21 cellular contexts compared by ENCODE assay signal in the genomic region with DNA sequence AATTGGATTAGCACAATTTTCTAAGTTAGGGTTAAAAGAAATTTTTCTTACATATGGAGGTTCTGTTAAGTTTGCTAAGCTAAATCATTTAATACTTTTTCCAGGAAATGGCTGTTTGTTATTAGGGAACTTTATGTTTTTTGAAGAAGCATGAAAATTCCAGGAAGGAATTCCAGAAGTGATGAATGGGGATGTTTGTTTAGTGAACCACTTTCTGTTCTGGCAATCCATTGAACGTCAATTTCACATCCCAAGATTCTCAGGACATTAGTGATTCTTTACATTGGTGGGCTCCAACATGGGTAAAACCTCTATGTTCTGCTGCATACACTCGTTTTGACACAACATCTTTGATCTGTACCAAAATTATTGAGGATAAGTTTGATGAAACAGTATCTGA.
DNase-seq lines count a peak whose midpoint lies in the region; ATAC-seq, FAIRE-seq and TF ChIP-seq lines count a peak whose summit lies in the region.
"Had no signal": no experiment of that assay in that cellular context is flagged by ENCODE, and none has a peak within 500 bp of the region (broad histone marks: within the 10 kb centered on the region; RNA-seq: fewer than 3 reads in every experiment).

No MANE protein-coding gene starts in this region.

- peak overlapping the region in 1 of 2 experiments; percentile 43; a peak in 1 of 4 replicates for H4K8ac ChIP-seq in IMR-90 (ENCODE audit: low read depth in 2 of 2, low read length in 2 of 2)

- no peak overlapping the region for H3K23ac ChIP-seq in IMR-90 (ENCODE audit: low read depth, low read length)

- FAIRE-seq in kidney (lab: Jason Lieb, UNC): no peak

- H3K9me3 ChIP-seq in IMR-90 (ENCODE audit: control insufficient read depth, insufficient read depth, low read length): no peaks in the 10 kb centered on the region; the same call in 1 of the 2 replicates
- H3K9me3 ChIP-seq in osteoblast (ENCODE audit: low read depth, low read length): no peaks in the 10 kb centered on the region
- peaks cover 0 to 25% (median 13%) of the 10 kb centered on the region in 8 donors for H3K9me3 ChIP-seq in spleen
- no peaks in the 10 kb centered on the region for H3K9me3 ChIP-seq in kidney (ENCODE audit: control insufficient read depth in 1 of 2, low read length in 2 of 2)
- H3K9me3 ChIP-seq: HAP-1, MG63, Peyer's patch had no signal

- H3K36me3 Mint-ChIP-seq in chondrocyte (ENCODE audit: low read depth): peaks cover 7% of the 10 kb centered on the region

- intact Hi-C loops in IMR-90 (cut with micrococcal nuclease) (loop anchor here (10.0 kb wide), 2 partner anchors 287 to 493 kb away; no protein-coding TSS in a partner anchor), spleen (cut with DNase I; ENCODE audit: low total_unique reads) (no loop called here), kidney (cut with DNase I) (no loop called here)

- CTCF ChIA-PET in IMR-90 (lab: Yijun Ruan, JAX): no interaction called here

- no peak overlapping the region for H3K56ac ChIP-seq in IMR-90 (ENCODE audit: extremely low read depth, insufficient read depth, low read length)

- no peak overlapping the region for H2AK9ac ChIP-seq in IMR-90 (replicated peaks; ENCODE audit: low read depth, low read length, poor library complexity)

- no peak for ATAC-seq in IMR-90 (ENCODE audit: low read depth)
- ATAC-seq in HG03521 (IDR thresholded peaks at IDR 0.05; ENCODE audit: unreplicated experiment): no peak
- ATAC-seq: SK-N-SH treated with all-trans-retinoic acid at 6 μM for 48 hours had no signal

- H3K4me3 ChIP-seq in AG10803 (ENCODE audit: low read length) (no peak overlapping the region), IMR-90 (ENCODE audit: insufficient read depth, low read depth, low read length) (no peak overlapping the region), osteoblast (ENCODE audit: insufficient read depth, low read length) (no peak overlapping the region), spleen (no peak overlapping the region), kidney (ENCODE audit: low read length in 2 of 2) (no peak overlapping the region)
- H3K4me3 ChIP-seq: HAP-1, MG63, Peyer's patch had no signal

- no peak for TF ChIP-seq RAD21 in IMR-90 (IDR thresholded peaks at IDR 0.05; ENCODE audit: low read length)

- H2BK5ac ChIP-seq in IMR-90 (ENCODE audit: low read depth, low read length, poor library complexity, severe bottlenecking): no peak overlapping the region

- H4K20me1 ChIP-seq in IMR-90 (ENCODE audit: insufficient read depth, low read length) (no peaks in the 10 kb centered on the region), osteoblast (ENCODE audit: insufficient read depth, low read length) (no peaks in the 10 kb centered on the region)

- H2BK120ac ChIP-seq in IMR-90 (ENCODE audit: low read depth, low read length): peak overlapping the region; percentile 71; the same call in 1 of the 2 replicates

- H3K14ac ChIP-seq in IMR-90 (replicated peaks; ENCODE audit: low read depth, low read length): no peak overlapping the region; the same call in 1 of the 2 replicates

- H4K5ac ChIP-seq in IMR-90 (ENCODE audit: low read depth, low read length): no peak overlapping the region; the same call in 1 of the 2 replicates

- H3K4ac ChIP-seq in IMR-90 (ENCODE audit: low read depth, low read length): no peak overlapping the region; the same call in 1 of the 2 replicates

- peak overlapping the region; percentile 82 for H2BK20ac ChIP-seq in IMR-90 (ENCODE audit: low read depth, low read length)

- TF ChIP-seq POLR2A in IMR-90 (IDR thresholded peaks at IDR 0.05; ENCODE audit: low read depth, low read length) (no peak), spleen (IDR thresholded peaks at IDR 0.05) (no peak)

- POLR2A ChIA-PET in IMR-90 (lab: Charles Lee; ENCODE audit: unreplicated experiment): no interaction called here

- H3K18ac ChIP-seq in IMR-90 (ENCODE audit: low read depth, low read length): peak overlapping the region; percentile 57; the same call in 1 of the 2 replicates

- DNase-seq in AG10803 (ENCODE audit: low read depth) (peak; percentile 30), IMR-90 (no peak), chondrocyte (ENCODE audit: low spot score) (no peak), osteoblast (ENCODE audit: insufficient read length, low spot score, missing footprints) (peak; percentile 47), spleen (no peak), GM20000 (ENCODE audit: low spot score) (no peak), kidney (no peak)
- DNase-seq: DND-41, MG63, NCI-H1092, NCI-H1694, NCI-H2107, NCI-H226, NCI-H524 treated with DMSO at 0.1 percent for 48 hours, Peyer's patch, Right ventricle myocardium superior had no signal

- no peaks in the 10 kb centered on the region for H3K9me1 ChIP-seq in IMR-90 (ENCODE audit: insufficient read depth, low read length)

- H3K79me1 ChIP-seq in IMR-90 (ENCODE audit: low read depth in 1 of 2, low read length in 2 of 2): no peaks in the 10 kb centered on the region

- dilution Hi-C loops in IMR-90 (cut with HindIII; ENCODE audit: low sequenced_read_pairs, unreplicated experiment): no loop called here

- no peak for TF ChIP-seq CTCF in AG10803 (conservative IDR thresholded peaks at IDR 0.05; ENCODE audit: low read length)
- no peak for TF ChIP-seq CTCF in IMR-90 (conservative IDR thresholded peaks at IDR 0.05; ENCODE audit: low read depth, low read length)
- TF ChIP-seq CTCF in chondrocyte (IDR thresholded peaks at IDR 0.05): no peak
- TF ChIP-seq CTCF in osteoblast (IDR thresholded peaks at IDR 0.05; ENCODE audit: extremely low read depth, low read depth, low read length): no peak
- TF ChIP-seq CTCF in spleen (IDR thresholded peaks at IDR 0.05 in 8 of 11, conservative IDR thresholded peaks at IDR 0.05 in 3 of 11): no peak
- no peak for TF ChIP-seq CTCF in GM20000 (IDR thresholded peaks at IDR 0.05; ENCODE audit: extremely low read depth, missing control alignments)
- TF ChIP-seq CTCF in kidney (IDR thresholded peaks at IDR 0.05; ENCODE audit: borderline replicate concordance, extremely low read depth, insufficient read depth): no peak

- H4K91ac ChIP-seq in IMR-90 (ENCODE audit: insufficient read depth, low read depth, low read length): no peak overlapping the region

- H3K27ac Mint-ChIP-seq in chondrocyte (ENCODE audit: unreplicated experiment): peak overlapping the region; percentile 42

- no peaks in the 10 kb centered on the region for H3K79me2 ChIP-seq in osteoblast (ENCODE audit: insufficient read depth, low read length)

- H3K4me1 ChIP-seq in IMR-90 (ENCODE audit: control insufficient read depth, insufficient read depth, low read length) (no peaks in the 10 kb centered on the region; the same call in 1 of the 2 replicates), osteoblast (ENCODE audit: insufficient read depth, low read length) (peaks cover 7% of the 10 kb centered on the region), spleen (no peaks in the 10 kb centered on the region), kidney (ENCODE audit: control insufficient read depth in 1 of 2, insufficient read depth in 1 of 2, low read depth in 1 of 2, low read length in 2 of 2) (no peaks in the 10 kb centered on the region)
- H3K4me1 ChIP-seq: HAP-1, Peyer's patch had no signal

- no TSS peak for BruUV-seq in IMR-90 (replicated peaks; lab: Mats Ljungman, UMichigan)

- no peaks in the 10 kb centered on the region for H3K36me3 ChIP-seq in IMR-90 (ENCODE audit: control insufficient read depth, insufficient read depth, low read length)
- no peaks in the 10 kb centered on the region for H3K36me3 ChIP-seq in osteoblast (ENCODE audit: insufficient read depth, low read length)
- no peaks in the 10 kb centered on the region for H3K36me3 ChIP-seq in spleen
- no peaks in the 10 kb centered on the region for H3K36me3 ChIP-seq in kidney (ENCODE audit: control insufficient read depth in 1 of 2, insufficient read depth in 2 of 2, low read length in 2 of 2)
- H3K36me3 ChIP-seq: HAP-1, MG63, Peyer's patch had no signal

- H3K27me3 ChIP-seq in IMR-90 (ENCODE audit: control insufficient read depth, insufficient read depth, low read length) (no peaks in the 10 kb centered on the region), osteoblast (ENCODE audit: insufficient read depth, low read length) (no peaks in the 10 kb centered on the region), spleen (replicated peaks in 1 of 7) (no peaks in the 10 kb centered on the region)
- H3K27me3 ChIP-seq: MG63, Peyer's patch had no signal

- H3K4me2 ChIP-seq in IMR-90 (ENCODE audit: low read depth, low read length): no peak overlapping the region
- peak overlapping the region; percentile 49 for H3K4me2 ChIP-seq in osteoblast (ENCODE audit: insufficient read depth, low read length)
- H3K4me2 ChIP-seq: KMS-11 had no signal

- no peak overlapping the region for H2AK5ac ChIP-seq in IMR-90 (ENCODE audit: low read depth, low read length)

- WGBS in IMR-90 (ENCODE audit: extremely low coverage in 2 of 2, insufficient read length in 1 of 2), 2 experiments: no CpG with 5 or more reads among the region's 2 CpGs
- WGBS in spleen, 5 donors: 39 to 60% (median 48%) methylated on average over 2 of the region's 2 CpGs

- H2BK15ac ChIP-seq in IMR-90 (ENCODE audit: low read depth, low read length): peak overlapping the region; percentile 77; the same call in 2 of the 3 replicates

- no peak overlapping the region for H3K27ac ChIP-seq in IMR-90 (ENCODE audit: insufficient read depth, low read length)
- H3K27ac ChIP-seq in osteoblast (ENCODE audit: low read depth, low read length): no peak overlapping the region
- H3K27ac ChIP-seq in spleen: no peak overlapping the region
- no peak overlapping the region for H3K27ac ChIP-seq in kidney (ENCODE audit: low read depth in 2 of 2, low read length in 2 of 2)
- H3K27ac ChIP-seq: C4-2B, KMS-11, Peyer's patch had no signal

- H3K9ac ChIP-seq in IMR-90 (ENCODE audit: low read depth, low read length) (no peak overlapping the region), kidney (ENCODE audit: low read length in 2 of 2) (no peak overlapping the region)
- H3K9ac ChIP-seq: KMS-11 had no signal

- H3K4me1 Mint-ChIP-seq in chondrocyte (ENCODE audit: low read depth): peaks cover 40% of the 10 kb centered on the region

- in situ Hi-C loops in IMR-90 (cut with MboI; ENCODE audit: low sequenced_read_pairs): loop anchor here (5.0 kb wide), 1 partner anchor 100 kb away; no protein-coding TSS in a partner anchor

- H3K27me3 Mint-ChIP-seq in chondrocyte (ENCODE audit: low read depth): no peaks in the 10 kb centered on the region

- no peak overlapping the region for H3K4me3 Mint-ChIP-seq in chondrocyte (ENCODE audit: unreplicated experiment)

- H2AFZ ChIP-seq in IMR-90 (replicated peaks; ENCODE audit: low read length, poor library complexity): no peak overlapping the region
- H2AFZ ChIP-seq in osteoblast (ENCODE audit: low read length): peak overlapping the region; percentile 48

- H3K9me3 Mint-ChIP-seq in chondrocyte (ENCODE audit: low read depth): peaks cover 13% of the 10 kb centered on the region

TF ChIP-seq in IMR-90, 13 proteins besides CTCF, POLR2A, EP300 and RAD21 (continues in another document):
- TF ChIP-seq CHD1 (IDR thresholded peaks at IDR 0.05; ENCODE audit: low read depth, low read length) (no peak), MXI1 (IDR thresholded peaks at IDR 0.05; ENCODE audit: borderline replicate concordance, low read depth, low read length) (no peak), FOS (IDR thresholded peaks at IDR 0.05; ENCODE audit: low read depth, low read length) (no peak), SMC3 (IDR thresholded peaks at IDR 0.05; ENCODE audit: low read depth, low read length) (no peak), BHLHE40 (IDR thresholded peaks at IDR 0.05; ENCODE audit: low read depth, low read length) (no peak), MAZ (IDR thresholded peaks at IDR 0.05; ENCODE audit: borderline replicate concordance, low read depth, low read length) (no peak)

Comparison
In these comparisons a context has a peak if more than half of its experiments do, and no peak if none do; other contexts are left out.
1. DNase-seq: peak in AG10803 (single experiment) and osteoblast (single experiment); none in IMR-90 (single experiment), chondrocyte (single experiment), spleen (single experiment), GM20000 (single experiment) and kidney (single experiment).